Comparison of ENCODE assay signal across 16 cellular contexts in the genomic region with DNA sequence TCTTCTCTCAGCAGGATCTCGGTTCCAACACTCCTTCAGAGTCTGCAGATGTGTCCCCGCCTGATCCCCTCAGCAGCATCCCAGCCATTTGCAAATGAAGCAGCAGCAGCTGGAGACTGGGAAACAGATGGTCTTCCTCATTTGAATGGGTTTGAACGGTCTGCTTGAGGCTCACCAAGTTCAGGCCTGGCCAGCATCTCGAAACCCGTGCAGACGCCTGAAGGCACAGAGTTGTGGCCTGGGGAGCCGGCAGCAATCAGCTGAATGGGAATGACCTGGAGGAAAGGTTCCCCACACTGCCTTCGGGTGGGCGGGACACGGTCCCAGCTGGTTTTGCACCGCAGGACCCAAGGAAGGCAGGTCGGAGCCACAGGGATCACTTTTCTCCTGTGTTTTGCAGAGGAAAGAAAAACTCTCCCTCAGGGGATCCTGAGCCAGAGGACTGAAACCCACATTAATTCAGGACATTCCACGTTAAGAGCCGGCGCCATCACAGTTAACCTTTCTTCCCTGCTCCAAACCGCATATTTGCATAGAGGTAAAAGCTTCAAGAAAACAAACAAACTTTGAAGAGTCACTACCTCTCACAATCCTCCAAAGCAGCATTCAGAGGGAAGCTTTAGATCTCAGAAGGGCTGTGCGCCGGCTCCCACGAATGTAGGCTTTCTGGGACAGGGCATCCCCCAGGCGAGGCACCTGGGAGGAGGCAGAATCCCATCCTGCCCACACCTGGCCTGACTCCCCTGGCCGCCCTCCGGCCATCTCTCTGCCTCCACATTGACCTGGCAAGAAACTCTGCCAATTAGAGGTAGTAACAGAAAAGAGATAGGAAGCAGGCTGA. TPM values are rescaled to one million over a fixed set of nuclear protein-coding genes. Genes with fewer than 3 reads are reported as not detected.
DNase-seq lines count a peak whose midpoint lies in the region; ATAC-seq and TF ChIP-seq lines count a peak whose summit lies in the region.
"Had no signal": no experiment of that assay in that cellular context is flagged by ENCODE, and none has a peak within 500 bp of the region (broad histone marks: within the 10 kb centered on the region; RNA-seq: fewer than 3 reads in every experiment).

No MANE protein-coding gene starts in this region.

- intact Hi-C loops in sciatic nerve (cut with DNase I), result no loop called here

- H3K9me3 ChIP-seq in Karpas-422 (ENCODE audit: low read length) (no peaks in the 10 kb centered on the region), smooth muscle cell (replicated peaks; ENCODE audit: low read depth) (no peaks in the 10 kb centered on the region)

- H3K27ac Mint-ChIP-seq in WTC11, result peak overlapping the region; percentile 99
- no peak overlapping the region for H3K27ac Mint-ChIP-seq in stimulated activated memory B cell treated with anti-CD40 and anti-IgM and Interleukin-4, amounts not matched to agents 10 μg/mL and 1 μg/mL and 100 μg/mL, for 72 hours
- H3K27ac Mint-ChIP-seq: activated naive CD8-positive, alpha-beta T cell treated with anti-CD3 and anti-CD28 coated beads, Interleukin-2, amount 10 ng/mL, durations not matched to agents 7 days and 5 days; stimulated activated naive CD8-positive, alpha-beta T cell treated with anti-CD3 and anti-CD28 coated beads, Interleukin-15, Interleukin-2, amounts not matched to agents 100 ng/mL and 50 ng/mL, for 24 hours had no signal

- H3K27me3 Mint-ChIP-seq in WTC11 (ENCODE audit: low read depth), result no peaks in the 10 kb centered on the region
- no peaks in the 10 kb centered on the region for H3K27me3 Mint-ChIP-seq in stimulated activated memory B cell treated with anti-CD40 and anti-IgM and Interleukin-4, amounts not matched to agents 10 μg/mL and 1 μg/mL and 100 μg/mL, for 72 hours
- H3K27me3 Mint-ChIP-seq: activated naive CD8-positive, alpha-beta T cell treated with anti-CD3 and anti-CD28 coated beads, Interleukin-2, amount 10 ng/mL, durations not matched to agents 7 days and 5 days; stimulated activated naive CD8-positive, alpha-beta T cell treated with anti-CD3 and anti-CD28 coated beads, Interleukin-15, Interleukin-2, amounts not matched to agents 100 ng/mL and 50 ng/mL, for 24 hours had no signal

- peak overlapping the region; percentile 57 for H3K4me3 Mint-ChIP-seq in WTC11
- H3K4me3 Mint-ChIP-seq in stimulated activated memory B cell treated with anti-CD40 and anti-IgM and Interleukin-4, amounts not matched to agents 10 μg/mL and 1 μg/mL and 100 μg/mL, for 72 hours, result no peak overlapping the region
- H3K4me3 Mint-ChIP-seq: activated naive CD8-positive, alpha-beta T cell treated with anti-CD3 and anti-CD28 coated beads, Interleukin-2, amount 10 ng/mL, durations not matched to agents 7 days and 5 days; stimulated activated naive CD8-positive, alpha-beta T cell treated with anti-CD3 and anti-CD28 coated beads, Interleukin-15, Interleukin-2, amounts not matched to agents 100 ng/mL and 50 ng/mL, for 24 hours had no signal

- no peaks in the 10 kb centered on the region for H3K79me2 ChIP-seq in Karpas-422 (ENCODE audit: low read length)
- H3K79me2 ChIP-seq in smooth muscle cell (ENCODE audit: low read depth), result peaks cover 89% of the 10 kb centered on the region

- H3F3A ChIP-seq in smooth muscle cell (ENCODE audit: low read depth), result peaks cover 29% of the 10 kb centered on the region

- H3K36me3 Mint-ChIP-seq in WTC11, result peaks cover 20% of the 10 kb centered on the region
- H3K36me3 Mint-ChIP-seq in stimulated activated memory B cell treated with anti-CD40 and anti-IgM and Interleukin-4, amounts not matched to agents 10 μg/mL and 1 μg/mL and 100 μg/mL, for 72 hours, result no peaks in the 10 kb centered on the region
- H3K36me3 Mint-ChIP-seq: activated naive CD8-positive, alpha-beta T cell treated with anti-CD3 and anti-CD28 coated beads, Interleukin-2, amount 10 ng/mL, durations not matched to agents 7 days and 5 days had no signal

- peaks cover 85% of the 10 kb centered on the region for H3K4me1 Mint-ChIP-seq in WTC11
- no peaks in the 10 kb centered on the region for H3K4me1 Mint-ChIP-seq in stimulated activated memory B cell treated with anti-CD40 and anti-IgM and Interleukin-4, amounts not matched to agents 10 μg/mL and 1 μg/mL and 100 μg/mL, for 72 hours
- H3K4me1 Mint-ChIP-seq: activated naive CD8-positive, alpha-beta T cell treated with anti-CD3 and anti-CD28 coated beads, Interleukin-2, amount 10 ng/mL, durations not matched to agents 7 days and 5 days had no signal

- H2AFZ ChIP-seq in Karpas-422 (ENCODE audit: low read length), result peak overlapping the region; percentile 71; the same call in 1 of the 2 replicates
- H2AFZ ChIP-seq in smooth muscle cell (ENCODE audit: low read depth), result no peak overlapping the region

- POLR2A ChIA-PET in WTC11 (lab: Charles Lee), result interaction anchor here (0.7 to 1.8 kb wide), 3 partner anchors 16 to 634 kb away, joined by 3 to 17 read pairs (median 6); a partner anchor contains a TSS

- H3K4me3 ChIP-seq in Karpas-422 (ENCODE audit: low read length), result peak overlapping the region; percentile 39
- no peak overlapping the region for H3K4me3 ChIP-seq in smooth muscle cell
- H3K4me3 ChIP-seq: BLaER1 treated with 17β-estradiol and CSF1 and Interleukin-3, amounts not matched to agents 10 nM and 100 nM; HAP-1; SK-N-MC had no signal

- peak; percentile 56 for DNase-seq in Karpas-422
- DNase-seq in WTC11 (ENCODE audit: low spot score), result peak; percentile 80
- DNase-seq in iPS-NIHi7 (ENCODE audit: extremely low spot score), result peak; percentile 64
- DNase-seq in smooth muscle cell (lab: John Stamatoyannopoulos, UW; ENCODE audit: unreplicated experiment), result no peak
- no peak for DNase-seq in sciatic nerve (ENCODE audit: low spot score)
- DNase-seq in activated naive CD4-positive, alpha-beta T cell treated with Interleukin-2 at 50 U/mL for 16 hours, result no peak
- DNase-seq: activated naive CD8-positive, alpha-beta T cell treated with anti-CD3 and anti-CD28 coated beads, Interleukin-2, amount 10 ng/mL, durations not matched to agents 7 days and 5 days; EL; NK-92 treated with Interleukin-12 subunit alpha and Interleukin-12 subunit beta, amount 100 ng/mL, for 24 hours had no signal

- H3K4me1 ChIP-seq in Karpas-422 (ENCODE audit: low read length) (peaks cover 37% of the 10 kb centered on the region), smooth muscle cell (ENCODE audit: low read depth) (peaks cover 25% of the 10 kb centered on the region)

- H4K20me1 ChIP-seq in Karpas-422 (ENCODE audit: insufficient read depth, low read depth, low read length), result no peaks in the 10 kb centered on the region
- peaks cover 91% of the 10 kb centered on the region for H4K20me1 ChIP-seq in smooth muscle cell (ENCODE audit: low read depth)
- H4K20me1 ChIP-seq: BLaER1 treated with 17β-estradiol and CSF1 and Interleukin-3, amounts not matched to agents 10 nM and 100 nM had no signal

- 39% methylated on average over 22 of the region's 22 CpGs for WGBS in smooth muscle cell (ENCODE audit: low lambda C conversion rate)

- no peaks in the 10 kb centered on the region for H3K9me3 Mint-ChIP-seq in WTC11
- peaks cover 3% of the 10 kb centered on the region for H3K9me3 Mint-ChIP-seq in stimulated activated memory B cell treated with anti-CD40 and anti-IgM and Interleukin-4, amounts not matched to agents 10 μg/mL and 1 μg/mL and 100 μg/mL, for 72 hours
- H3K9me3 Mint-ChIP-seq: stimulated activated naive CD8-positive, alpha-beta T cell treated with anti-CD3 and anti-CD28 coated beads, Interleukin-15, Interleukin-2, amounts not matched to agents 100 ng/mL and 50 ng/mL, for 24 hours had no signal

- H3K36me3 ChIP-seq in Karpas-422 (ENCODE audit: insufficient read depth, low read length), result no peaks in the 10 kb centered on the region
- H3K36me3 ChIP-seq in smooth muscle cell (ENCODE audit: low read depth), result no peaks in the 10 kb centered on the region
- H3K36me3 ChIP-seq: BLaER1 treated with 17β-estradiol and CSF1 and Interleukin-3, amounts not matched to agents 10 nM and 100 nM had no signal

- CTCF ChIA-PET in WTC11 (lab: Charles Lee), result interaction anchor here (0.6 to 1.5 kb wide), 7 partner anchors 12 to 632 kb away, joined by 3 to 8 read pairs (median 4); no protein-coding TSS in a partner anchor

- H3K27ac ChIP-seq in Karpas-422 (ENCODE audit: low read length) (peak overlapping the region; percentile 70), smooth muscle cell (ENCODE audit: low read depth) (peak overlapping the region; percentile 61)
- H3K27ac ChIP-seq: BLaER1 treated with 17β-estradiol and CSF1 and Interleukin-3, amounts not matched to agents 10 nM and 100 nM; SK-N-MC had no signal

- ATAC-seq in WTC11 (peak; percentile 83), GM21423 (IDR thresholded peaks at IDR 0.05; ENCODE audit: unreplicated experiment) (no peak), sciatic nerve (no peak)
- ATAC-seq in stimulated activated memory B cell treated with anti-CD40 and anti-IgM and Interleukin-4, amounts not matched to agents 10 μg/mL and 1 μg/mL and 100 μg/mL, for 72 hours, result no peak

- H3K9me2 ChIP-seq in Karpas-422 (replicated peaks; ENCODE audit: insufficient read depth, low read length), result no peaks in the 10 kb centered on the region

- H3K27me3 ChIP-seq in Karpas-422 (ENCODE audit: low read length) (no peaks in the 10 kb centered on the region), smooth muscle cell (ENCODE audit: low read depth) (no peaks in the 10 kb centered on the region)
- H3K27me3 ChIP-seq: BLaER1 treated with 17β-estradiol and CSF1 and Interleukin-3, amounts not matched to agents 10 nM and 100 nM had no signal

- H3K4me2 ChIP-seq in Karpas-422 (ENCODE audit: low read depth, low read length, poor library complexity, severe bottlenecking), result peak overlapping the region; percentile 66
- peak overlapping the region; percentile 37 for H3K4me2 ChIP-seq in smooth muscle cell

- H3K9ac ChIP-seq in Karpas-422 (ENCODE audit: low read length) (peak overlapping the region; percentile 45; the same call in 1 of the 2 replicates), smooth muscle cell (ENCODE audit: low read depth) (no peak overlapping the region)
- H3K9ac ChIP-seq: BLaER1 treated with 17β-estradiol and CSF1 and Interleukin-3, amounts not matched to agents 10 nM and 100 nM had no signal

- TF ChIP-seq CTCF in WTC11 (IDR thresholded peaks at IDR 0.05) (no peak), smooth muscle cell (IDR thresholded peaks at IDR 0.05; ENCODE audit: borderline replicate concordance, insufficient read depth, poor library complexity, severe bottlenecking) (no peak)

TF ChIP-seq in WTC11, 78 proteins besides CTCF, POLR2A, EP300 and RAD21 (continues in another document):
- TF ChIP-seq GRHL2 (CRISPR knock-in tag; IDR thresholded peaks at IDR 0.05; ENCODE audit: insufficient replicate concordance, severe bottlenecking) (no peak), ELF4 (CRISPR knock-in tag; IDR thresholded peaks at IDR 0.05; ENCODE audit: low read depth) (no peak), ZNF423 (CRISPR knock-in tag; IDR thresholded peaks at IDR 0.05) (peak; percentile 70)

RNA-seq across cellular contexts. Expression of a gene that starts 17.7 kb away (rescaled TPM):
- not detected in 2 replicates for total RNA-seq in Karpas-422 (2014; rRNA removed; shearing (Covaris generic); ENCODE audit: low replicate concordance)
- total RNA-seq in WTC11 (2021), result 88.6 to 95.0 TPM (median 90.4 TPM) in 3 replicates
- 85.9 and 115 TPM in 2 replicates for total RNA-seq in smooth muscle cell
- 82.7 and 103 TPM in 2 replicates for polyA plus RNA-seq in smooth muscle cell
- 10.8 TPM for total RNA-seq in sciatic nerve
- total RNA-seq: myocyte had no signal

Comparison
In these comparisons a context has a peak if more than half of its experiments do, and no peak if none do; other contexts are left out.
1. DNase-seq: peak in Karpas-422 (single experiment), WTC11 (single experiment) and iPS-NIHi7 (single experiment); none in smooth muscle cell (single experiment), sciatic nerve (single experiment) and activated naive CD4-positive, alpha-beta T cell treated with Interleukin-2 at 50 U/mL for 16 hours (single experiment).
2. RNA of a gene that starts 17.7 kb away (total RNA-seq): 88.6 to 95.0 TPM in WTC11, 85.9 to 115 TPM in smooth muscle cell and 10.8 TPM in sciatic nerve (single experiment); not detected in Karpas-422; every median in the first group is over 10 times any median in the second.